Comparison of ENCODE assay signal across 9 cellular contexts in genomic region chr7:139505563-139505962, GRCh38. TPM values are rescaled to one million over a fixed set of nuclear protein-coding genes. Genes with fewer than 3 reads are reported as not detected.
DNase-seq lines count a peak whose midpoint lies in the region; ATAC-seq, FAIRE-seq and TF ChIP-seq lines count a peak whose summit lies in the region.
"Had no signal": no experiment of that assay in that cellular context is flagged by ENCODE, and none has a peak within 500 bp of the region (broad histone marks: within the 10 kb centered on the region; RNA-seq: fewer than 3 reads in every experiment).

No MANE protein-coding gene starts in this region.

- TF ChIP-seq RAD21 in GM12878 (IDR thresholded peaks at IDR 0.05; ENCODE audit: insufficient read depth, low read depth, low read length): 0 out of 2 replicates have a peak, but pooled peaks have one; percentile 8

- TF ChIP-seq POLR2A in GM12878 (IDR thresholded peaks at IDR 0.05; ENCODE audit: low read depth, low read length): no peak

- no peak for FAIRE-seq in GM12878 (lab: Jason Lieb, UNC)

- no peak overlapping the region for H3K4me3 ChIP-seq in Jurkat, Clone E6-1 (ENCODE audit: low read length)
- H3K4me3 ChIP-seq in GM12878 (no peak overlapping the region), parathyroid adenoma (ENCODE audit: low read depth, low read length) (no peak overlapping the region), ascending aorta (no peak overlapping the region)

- H4K20me1 ChIP-seq in GM12878 (ENCODE audit: control insufficient read depth, insufficient read depth): no peaks in the 10 kb centered on the region

- H3K79me2 ChIP-seq in GM12878 (ENCODE audit: control insufficient read depth, insufficient read depth, low read length) (no peaks in the 10 kb centered on the region), parathyroid adenoma (no peaks in the 10 kb centered on the region)

- H3K36me3 ChIP-seq in GM12878 (ENCODE audit: control insufficient read depth in 2 of 2, insufficient read depth in 2 of 2, low read length in 1 of 2) (no peaks in the 10 kb centered on the region), parathyroid adenoma (ENCODE audit: control insufficient read depth, insufficient read depth, low read length) (no peaks in the 10 kb centered on the region), ascending aorta (no peaks in the 10 kb centered on the region)

- H2AFZ ChIP-seq in GM12878 (ENCODE audit: control insufficient read depth, low read depth, low read length) (no peak overlapping the region), parathyroid adenoma (no peak overlapping the region)

- POLR2A ChIA-PET in GM12878 (lab: Charles Lee): no interaction called here

- H3K4me2 ChIP-seq in GM12878 (ENCODE audit: control insufficient read depth, insufficient read depth): no peak overlapping the region
- no peak overlapping the region for H3K4me2 ChIP-seq in parathyroid adenoma (ENCODE audit: low read length)

- H3K9ac ChIP-seq in GM12878 (ENCODE audit: control insufficient read depth, insufficient read depth, low read length) (no peak overlapping the region), parathyroid adenoma (no peak overlapping the region)

- RAD21 ChIA-PET in GM12878 (lab: Charles Lee; ENCODE audit: unreplicated experiment): interaction anchor here (0.7 kb wide), 1 partner anchor 140 kb away, joined by 4 read pairs; no protein-coding TSS in a partner anchor

- H3K4me1 ChIP-seq in GM12878 (ENCODE audit: control insufficient read depth, insufficient read depth, low read length): no peaks in the 10 kb centered on the region
- H3K4me1 ChIP-seq in parathyroid adenoma: no peaks in the 10 kb centered on the region
- no peaks in the 10 kb centered on the region for H3K4me1 ChIP-seq in ascending aorta

- CTCF ChIA-PET in GM12878 (lab: Yijun Ruan, JAX): no interaction called here

- intact Hi-C loops in GM12878 (cut with micrococcal nuclease; ENCODE audit: unreplicated experiment): loop anchor here (10.0 kb wide), 1 partner anchor 99 kb away; no protein-coding TSS in a partner anchor
- intact Hi-C loops in Right ventricle myocardium inferior (cut with DNase I): no loop called here
- intact Hi-C loops in ascending aorta (cut with DNase I): no loop called here

- BruUV-seq in GM12878 (replicated peaks; lab: Mats Ljungman, UMichigan): no TSS peak

- SMC1A ChIA-PET in GM12878 (lab: Charles Lee; ENCODE audit: uncharacterized antibody, unreplicated experiment): no interaction called here

- no peaks in the 10 kb centered on the region for H3K27me3 ChIP-seq in GM12878 (replicated peaks in 1 of 2; ENCODE audit: control insufficient read depth in 2 of 2, insufficient read depth in 2 of 2, low read length in 1 of 2)
- no peaks in the 10 kb centered on the region for H3K27me3 ChIP-seq in parathyroid adenoma (ENCODE audit: control insufficient read depth, insufficient read depth, low read length)
- no peaks in the 10 kb centered on the region for H3K27me3 ChIP-seq in ascending aorta

- H3K27ac ChIP-seq in GM12878 (ENCODE audit: control insufficient read depth, insufficient read depth) (no peak overlapping the region), parathyroid adenoma (no peak overlapping the region), ascending aorta (no peak overlapping the region)

- no peaks in the 10 kb centered on the region for H3K9me3 ChIP-seq in GM12878 (replicated peaks; ENCODE audit: control insufficient read depth, insufficient read depth, low read length)
- no peaks in the 10 kb centered on the region for H3K9me3 ChIP-seq in parathyroid adenoma (ENCODE audit: control insufficient read depth, low read length)
- H3K9me3 ChIP-seq in ascending aorta: no peaks in the 10 kb centered on the region

- peak; percentile 13 to 34 (median 18); a peak in 3 of 6 replicates for TF ChIP-seq CTCF in GM12878 (IDR thresholded peaks at IDR 0.05 in 2 of 3, conservative IDR thresholded peaks at IDR 0.05 in 1 of 3; ENCODE audit: control insufficient read depth in 2 of 3, extremely low read depth in 1 of 3, insufficient read depth in 1 of 3, low read depth in 3 of 3, low read length in 3 of 3)
- peak; percentile 10 for TF ChIP-seq CTCF in parathyroid adenoma (IDR thresholded peaks at IDR 0.05)
- no peak for TF ChIP-seq CTCF in ascending aorta (IDR thresholded peaks at IDR 0.05)

- DNase-seq in activated CD4-positive, alpha-beta T cell treated with anti-CD3 and anti-CD28 coated beads for 48 hours: peak; percentile 52
- DNase-seq in activated CD4-positive, alpha-beta T cell treated with anti-CD3 and anti-CD28 coated beads, Interleukin-2, amount 50 U/mL, for 4 hours: no peak
- DNase-seq in Jurkat, Clone E6-1 (ENCODE audit: low read depth, low spot score): peak; percentile 19
- DNase-seq in GM12878 (ENCODE audit: low read depth, low spot score) (no peak), Right ventricle myocardium inferior (ENCODE audit: missing footprints) (no peak), ascending aorta (ENCODE audit: low spot score in 2 of 2) (no peak), medulla oblongata (ENCODE audit: extremely low spot score) (no peak)
- DNase-seq: NCI-H226 had no signal

- in situ Hi-C loops in GM12878 (cut with MboI): no loop called here

- TF ChIP-seq EP300 in GM12878 (IDR thresholded peaks at IDR 0.05; ENCODE audit: borderline replicate concordance in 1 of 2, control insufficient read depth in 1 of 2, low read depth in 2 of 2, low read length in 2 of 2): no peak

- peak; percentile 43; the same call in 1 of the 3 replicates for ATAC-seq in GM12878
- ATAC-seq in Right ventricle myocardium inferior: no peak

- WGBS in GM12878 (ENCODE audit: insufficient coverage, insufficient replicate concordance, low lambda C conversion rate, missing lambda C conversion rate): 57% methylated on average over 9 of the region's 9 CpGs

TF ChIP-seq in GM12878, 131 proteins besides CTCF, POLR2A, EP300 and RAD21 (continues in another document):
- TF ChIP-seq, protein P1, sequence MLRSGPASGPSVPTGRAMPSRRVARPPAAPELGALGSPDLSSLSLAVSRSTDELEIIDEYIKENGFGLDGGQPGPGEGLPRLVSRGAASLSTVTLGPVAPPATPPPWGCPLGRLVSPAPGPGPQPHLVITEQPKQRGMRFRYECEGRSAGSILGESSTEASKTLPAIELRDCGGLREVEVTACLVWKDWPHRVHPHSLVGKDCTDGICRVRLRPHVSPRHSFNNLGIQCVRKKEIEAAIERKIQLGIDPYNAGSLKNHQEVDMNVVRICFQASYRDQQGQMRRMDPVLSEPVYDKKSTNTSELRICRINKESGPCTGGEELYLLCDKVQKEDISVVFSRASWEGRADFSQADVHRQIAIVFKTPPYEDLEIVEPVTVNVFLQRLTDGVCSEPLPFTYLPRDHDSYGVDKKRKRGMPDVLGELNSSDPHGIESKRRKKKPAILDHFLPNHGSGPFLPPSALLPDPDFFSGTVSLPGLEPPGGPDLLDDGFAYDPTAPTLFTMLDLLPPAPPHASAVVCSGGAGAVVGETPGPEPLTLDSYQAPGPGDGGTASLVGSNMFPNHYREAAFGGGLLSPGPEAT (IDR thresholded peaks at IDR 0.05; ENCODE audit: low read depth): no peak
- TF ChIP-seq NR2F1 (conservative IDR thresholded peaks at IDR 0.05) (0 out of 2 replicates have a peak, but pooled peaks have one; percentile 37), SMC3 (IDR thresholded peaks at IDR 0.05; ENCODE audit: borderline replicate concordance, low read length) (0 out of 2 replicates have a peak, but pooled peaks have one; percentile 24)

RNA-seq across cellular contexts. Expression of gene CLEC2L, which starts 17.9 kb away (rescaled TPM):
- not detected for polyA plus RNA-seq in Jurkat, Clone E6-1 (2012; ENCODE audit: insufficient read depth, insufficient read length)
- total RNA-seq in GM12878 (2013; cell fraction: nucleolus; rRNA removed): not detected in 2 replicates
- total RNA-seq in GM12878 (2014; rRNA removed) (not detected in 2 replicates), GM12878 (2014; rRNA removed; fragmentation: Illumina TruSeq; extraction: Trizol) (not detected in 2 replicates), GM12878 (2021) (not detected in 2 replicates), Right ventricle myocardium inferior (not detected), ascending aorta (not detected)
- not detected for polyA plus RNA-seq in GM12878 (2011; ENCODE audit: low read depth)
- polyA plus RNA-seq in GM12878 (2011; rRNA removed) (not detected in 2 replicates), GM12878 (2014; fragmentation: Illumina TruSeq; extraction: Trizol) (not detected in 2 replicates), GM12878 (2014; fragmentation: Nextera tagmentation; extraction: Ambion mirVana) (not detected), GM12878 (2014; rRNA removed) (not detected in 2 replicates), GM12878 (2016; fragmentation: Nextera tagmentation; extraction: Ambion mirVana) (not detected)
- polyA plus RNA-seq in GM12878 (2011; cell fraction: cytosol; rRNA removed): not detected in 2 replicates
- not detected in 2 replicates for polyA plus RNA-seq in GM12878 (2011; cell fraction: nucleus; rRNA removed)
- not detected in 2 replicates for polyA plus RNA-seq in GM12878 (2012)
- polyA minus RNA-seq in GM12878 (2011; rRNA and poly(A)+ RNA removed): not detected in 2 replicates
- not detected in 2 replicates for polyA minus RNA-seq in GM12878 (2011; cell fraction: cytosol; rRNA and poly(A)+ RNA removed)
- not detected in 2 replicates for polyA minus RNA-seq in GM12878 (2011; cell fraction: nucleus; rRNA and poly(A)+ RNA removed)

RNA-seq across cellular contexts. Expression of gene KLRG2, which starts 22.1 kb away (rescaled TPM):
- polyA plus RNA-seq in Jurkat, Clone E6-1 (2012; ENCODE audit: insufficient read depth, insufficient read length): 0.39 TPM
- total RNA-seq in GM12878 (2013; cell fraction: nucleolus; rRNA removed): not detected in 2 replicates
- total RNA-seq in GM12878 (2014; rRNA removed) (0.06 TPM in 1 of 2 replicates, not detected in the other), GM12878 (2014; rRNA removed; fragmentation: Illumina TruSeq; extraction: Trizol) (not detected in 2 replicates), GM12878 (2021) (not detected in 2 replicates), Right ventricle myocardium inferior (not detected), ascending aorta (not detected)
- polyA plus RNA-seq in GM12878 (2011; ENCODE audit: low read depth): not detected
- polyA plus RNA-seq in GM12878 (2011; rRNA removed) (not detected in 2 replicates), GM12878 (2014; fragmentation: Illumina TruSeq; extraction: Trizol) (not detected in 2 replicates), GM12878 (2014; fragmentation: Nextera tagmentation; extraction: Ambion mirVana) (not detected), GM12878 (2014; rRNA removed) (0.09 TPM in 1 of 2 replicates, not detected in the other), GM12878 (2016; fragmentation: Nextera tagmentation; extraction: Ambion mirVana) (not detected)
- not detected in 2 replicates for polyA plus RNA-seq in GM12878 (2011; cell fraction: cytosol; rRNA removed)
- not detected in 2 replicates for polyA plus RNA-seq in GM12878 (2011; cell fraction: nucleus; rRNA removed)
- not detected in 2 replicates for polyA plus RNA-seq in GM12878 (2012)
- polyA minus RNA-seq in GM12878 (2011; rRNA and poly(A)+ RNA removed): not detected in 2 replicates
- polyA minus RNA-seq in GM12878 (2011; cell fraction: cytosol; rRNA and poly(A)+ RNA removed): not detected in 2 replicates
- polyA minus RNA-seq in GM12878 (2011; cell fraction: nucleus; rRNA and poly(A)+ RNA removed): not detected in 2 replicates

Comparison
In these comparisons a context has a peak if more than half of its experiments do, and no peak if none do; other contexts are left out.
1. DNase-seq: peak in activated CD4-positive, alpha-beta T cell treated with anti-CD3 and anti-CD28 coated beads for 48 hours (single experiment) and Jurkat, Clone E6-1 (single experiment); none in activated CD4-positive, alpha-beta T cell treated with anti-CD3 and anti-CD28 coated beads, Interleukin-2, amount 50 U/mL, for 4 hours (0 of 2), GM12878 (single experiment), Right ventricle myocardium inferior (single experiment), ascending aorta (0 of 2) and medulla oblongata (single experiment).
2. CTCF ChIP-seq: peak in GM12878 (3 of 3) and parathyroid adenoma (single experiment); none in ascending aorta (0 of 3).